Comparison of ENCODE assay signal across 9 cellular contexts in genomic region chr3:53243165-53243564, GRCh38. TPM values are rescaled to one million over a fixed set of nuclear protein-coding genes. Genes with fewer than 3 reads are reported as not detected.
DNase-seq lines count a peak whose midpoint lies in the region; ATAC-seq and TF ChIP-seq lines count a peak whose summit lies in the region.
"Had no signal": no experiment of that assay in that cellular context is flagged by ENCODE, and none has a peak within 500 bp of the region (broad histone marks: within the 10 kb centered on the region; RNA-seq: fewer than 3 reads in every experiment).

No MANE protein-coding gene starts in this region.

- peaks cover 5% of the 10 kb centered on the region for H3K27me3 Mint-ChIP-seq in glutamatergic neuron (ENCODE audit: unreplicated experiment)
- H3K27me3 Mint-ChIP-seq: activated naive CD4-positive, alpha-beta T cell treated with anti-CD3 and anti-CD28 coated beads, Interleukin-2, amount 10 ng/mL, durations not matched to agents 7 days and 5 days had no signal

- peaks cover 4% of the 10 kb centered on the region for H3K36me3 Mint-ChIP-seq in glutamatergic neuron (ENCODE audit: unreplicated experiment)

- ATAC-seq in sciatic nerve = peak; percentile 71
- no peak for ATAC-seq in activated CD4-positive, CD25-positive, alpha-beta regulatory T cell treated with anti-CD3 and anti-CD28 coated beads, Interleukin-2, amount 50 U/mL, for 24 hours
- no peak for ATAC-seq in HG02970 (IDR thresholded peaks at IDR 0.05; ENCODE audit: low FRiP score, unreplicated experiment)

- DNase-seq in GM04503 (ENCODE audit: low read depth) (peak; percentile 47), T1000 (lab: John Stamatoyannopoulos, UW) (peak; percentile 91), glutamatergic neuron (peak; percentile 71), sciatic nerve (ENCODE audit: low spot score) (no peak), middle frontal gyrus (ENCODE audit: extremely low spot score, low spot score) (no peak), GDM1 (lab: John Stamatoyannopoulos, UW) (no peak)
- DNase-seq: activated naive CD4-positive, alpha-beta T cell treated with anti-CD3 and anti-CD28 coated beads, Interleukin-2, amount 10 ng/mL, durations not matched to agents 7 days and 5 days had no signal

- H3K4me3 Mint-ChIP-seq in glutamatergic neuron (ENCODE audit: unreplicated experiment) = no peak overlapping the region
- H3K4me3 Mint-ChIP-seq: activated naive CD4-positive, alpha-beta T cell treated with anti-CD3 and anti-CD28 coated beads, Interleukin-2, amount 10 ng/mL, durations not matched to agents 7 days and 5 days had no signal

- H3K4me1 Mint-ChIP-seq in glutamatergic neuron (ENCODE audit: low read depth, unreplicated experiment) = peaks cover 14% of the 10 kb centered on the region

- intact Hi-C loops in sciatic nerve (cut with DNase I) = no loop called here

- peaks cover 2% of the 10 kb centered on the region for H3K9me3 Mint-ChIP-seq in glutamatergic neuron (ENCODE audit: unreplicated experiment)
- H3K9me3 Mint-ChIP-seq: activated naive CD4-positive, alpha-beta T cell treated with anti-CD3 and anti-CD28 coated beads, Interleukin-2, amount 10 ng/mL, durations not matched to agents 7 days and 5 days had no signal

- TF ChIP-seq CTCF in glutamatergic neuron (IDR thresholded peaks at IDR 0.05; ENCODE audit: partially characterized antibody, unreplicated experiment) = no peak

- no peak overlapping the region for H3K27ac Mint-ChIP-seq in glutamatergic neuron (ENCODE audit: unreplicated experiment)
- H3K27ac Mint-ChIP-seq: activated naive CD4-positive, alpha-beta T cell treated with anti-CD3 and anti-CD28 coated beads, Interleukin-2, amount 10 ng/mL, durations not matched to agents 7 days and 5 days had no signal

RNA-seq across cellular contexts. Expression of gene TKT, which starts 12.7 kb away (rescaled TPM):
- 265 TPM for total RNA-seq in glutamatergic neuron (ENCODE audit: unreplicated experiment)
- 219 TPM for total RNA-seq in sciatic nerve

Comparison
In these comparisons a context has a peak if more than half of its experiments do, and no peak if none do; other contexts are left out.
1. DNase-seq: peak in GM04503 (single experiment), T1000 (single experiment) and glutamatergic neuron (single experiment); none in sciatic nerve (single experiment), middle frontal gyrus (single experiment) and GDM1 (single experiment).